Comparison of ENCODE assay signal across 8 cellular contexts in the genomic region with DNA sequence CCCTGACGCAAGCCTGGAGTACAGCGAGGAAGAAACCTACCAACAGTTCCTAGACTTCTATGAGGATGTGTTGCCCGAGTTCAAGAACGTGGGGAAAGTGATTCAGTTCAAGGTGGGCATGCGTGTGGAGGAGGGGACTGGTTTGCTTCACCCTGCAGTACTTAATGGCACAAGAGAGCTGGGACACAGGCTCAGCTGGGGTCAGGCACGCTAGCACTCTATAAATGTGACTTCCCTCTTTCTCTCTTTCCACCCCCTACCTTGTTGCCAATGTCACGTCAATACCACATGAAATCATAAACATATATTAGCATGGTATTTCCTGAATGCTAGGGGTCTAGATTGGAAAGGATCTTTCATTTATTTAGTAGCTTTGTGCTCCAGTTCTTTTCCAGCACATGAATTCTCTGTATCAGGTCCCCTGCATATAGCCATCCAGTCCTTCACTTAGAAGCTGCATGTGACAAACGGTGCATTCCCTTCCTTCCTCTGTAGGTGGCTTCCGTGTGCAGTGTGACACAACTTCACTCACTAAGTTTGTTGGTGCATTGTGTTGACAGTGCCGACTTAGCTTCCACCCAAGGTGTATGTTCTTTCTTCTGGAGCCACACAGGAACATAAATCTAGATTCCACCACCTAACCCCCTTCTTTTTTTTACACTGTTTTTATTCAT. TPM values are rescaled to one million over a fixed set of nuclear protein-coding genes. Genes with fewer than 3 reads are reported as not detected.
DNase-seq lines count a peak whose midpoint lies in the region; ATAC-seq, FAIRE-seq and TF ChIP-seq lines count a peak whose summit lies in the region.

No MANE protein-coding gene starts in this region.

- peak overlapping the region; percentile 23 for H3K27ac Mint-ChIP-seq in activated naive CD4-positive, alpha-beta T cell treated with anti-CD3 and anti-CD28 coated beads, Interleukin-2, amount 50 U/mL, for 24 hours

- H3K36me3 Mint-ChIP-seq in activated naive CD4-positive, alpha-beta T cell treated with anti-CD3 and anti-CD28 coated beads, Interleukin-2, amount 50 U/mL, for 24 hours: peaks cover 5% of the 10 kb centered on the region

- no peaks in the 10 kb centered on the region for H3K9me1 ChIP-seq in keratinocyte (ENCODE audit: control insufficient read depth, extremely low read depth, insufficient read depth, low read length)

- H3K4me2 ChIP-seq in keratinocyte (ENCODE audit: control insufficient read depth, extremely low read depth, insufficient read depth, low read depth, low read length): no peak overlapping the region

- no peak overlapping the region for H3K9ac ChIP-seq in keratinocyte (ENCODE audit: control insufficient read depth, extremely low read depth, insufficient read depth, low read length)

- H3K27me3 Mint-ChIP-seq in activated naive CD4-positive, alpha-beta T cell treated with anti-CD3 and anti-CD28 coated beads, Interleukin-2, amount 50 U/mL, for 24 hours: no peaks in the 10 kb centered on the region

- peak; percentile 26 for TF ChIP-seq CTCF in GM10248 (IDR thresholded peaks at IDR 0.05; ENCODE audit: control extremely low read depth, extremely low read depth, low read depth, missing control alignments)
- TF ChIP-seq CTCF in LNCaP clone FGC (IDR thresholded peaks at IDR 0.05; ENCODE audit: control insufficient read depth, extremely low read depth, insufficient read depth): peak; percentile 19; the same call in 1 of the 2 replicates
- peak; percentile 19 to 59 (median 31) for TF ChIP-seq CTCF in keratinocyte (optimal IDR thresholded peaks at IDR 0.05 in 1 of 3, IDR thresholded peaks at IDR 0.05 in 1 of 3, conservative IDR thresholded peaks at IDR 0.05 in 1 of 3; ENCODE audit: extremely low read depth in 1 of 3, insufficient read depth in 2 of 3, low read length in 3 of 3)

- ATAC-seq in GM21367 (IDR thresholded peaks at IDR 0.05; ENCODE audit: unreplicated experiment) (peak; percentile 64), GM18873 (IDR thresholded peaks at IDR 0.05; ENCODE audit: low FRiP score, unreplicated experiment) (no peak)

- H3K4me1 Mint-ChIP-seq in activated naive CD4-positive, alpha-beta T cell treated with anti-CD3 and anti-CD28 coated beads, Interleukin-2, amount 50 U/mL, for 24 hours: peaks cover 40% of the 10 kb centered on the region

- H3K27me3 ChIP-seq in keratinocyte (ENCODE audit: control insufficient read depth, extremely low read depth, insufficient read depth, low read length): no peaks in the 10 kb centered on the region

- no peaks in the 10 kb centered on the region for H3K9me3 ChIP-seq in keratinocyte (ENCODE audit: control insufficient read depth, low read depth, low read length)

- no peaks in the 10 kb centered on the region for H3K4me1 ChIP-seq in keratinocyte (ENCODE audit: control insufficient read depth, extremely low read depth, insufficient read depth, low read length)

- CTCF ChIA-PET in GM10248 (lab: Yijun Ruan, JAX): interaction anchor here (0.9 to 1.7 kb wide), 11 partner anchors 9 to 345 kb away, joined by 3 to 5 read pairs (median 3); a partner anchor contains a TSS

- no peaks in the 10 kb centered on the region for H4K20me1 ChIP-seq in keratinocyte (ENCODE audit: control insufficient read depth, extremely low read depth, insufficient read depth, low read length)

- FAIRE-seq in keratinocyte (lab: Jason Lieb, UNC): no peak

- H3K4me3 ChIP-seq in LNCaP clone FGC (ENCODE audit: low read depth, low read length): no peak overlapping the region
- no peak overlapping the region for H3K4me3 ChIP-seq in keratinocyte (ENCODE audit: control insufficient read depth in 2 of 3, extremely low read depth in 1 of 3, insufficient read depth in 2 of 3, low read depth in 1 of 3, low read length in 3 of 3)

- H3K27ac ChIP-seq in keratinocyte (ENCODE audit: control insufficient read depth, insufficient read depth, low read length): no peak overlapping the region

- H3K4me3 Mint-ChIP-seq in activated naive CD4-positive, alpha-beta T cell treated with anti-CD3 and anti-CD28 coated beads, Interleukin-2, amount 50 U/mL, for 24 hours: no peak overlapping the region

- no peak overlapping the region for H2AFZ ChIP-seq in keratinocyte (ENCODE audit: control insufficient read depth, low read length)

- POLR2A ChIA-PET in GM10248 (lab: Yijun Ruan, JAX): no interaction called here

- H3K79me2 ChIP-seq in keratinocyte (ENCODE audit: control insufficient read depth, insufficient read depth, low read length): no peaks in the 10 kb centered on the region

- dilution Hi-C loops in keratinocyte (cut with MboI; ENCODE audit: extremely low pct_ligation_motif_present, low sequenced_read_pairs): no loop called here

- DNase-seq in GM10248 (ENCODE audit: extremely low spot score) (peak; percentile 30), LNCaP clone FGC (ENCODE audit: low read depth) (no peak), keratinocyte (ENCODE audit: low read depth, low spot score) (no peak), KG1 (lab: John Stamatoyannopoulos, UW) (no peak), NCI-H1436 (lab: John Stamatoyannopoulos, UW) (no peak)

- peaks cover 10 to 19% of the 10 kb centered on the region in 2 experiments for H3K36me3 ChIP-seq in keratinocyte (ENCODE audit: control insufficient read depth in 2 of 2, extremely low read depth in 1 of 2, insufficient read depth in 2 of 2, low read length in 2 of 2)

- H3K9me3 Mint-ChIP-seq in activated naive CD4-positive, alpha-beta T cell treated with anti-CD3 and anti-CD28 coated beads, Interleukin-2, amount 50 U/mL, for 24 hours: no peaks in the 10 kb centered on the region

RNA-seq across cellular contexts. Expression of a gene that starts 25.6 kb away (rescaled TPM):
- 7.4 to 13.7 TPM (median 9.5 TPM) in 3 replicates for polyA plus RNA-seq in keratinocyte
- 65.8 TPM for polyA plus RNA-seq in keratinocyte (2011; ENCODE audit: low read depth)
- polyA plus RNA-seq in keratinocyte (2011; cell fraction: cytosol; rRNA removed): 9.7 and 11.0 TPM in 2 replicates
- 18.2 and 22.5 TPM in 2 replicates for polyA plus RNA-seq in keratinocyte (2011; cell fraction: nucleus; rRNA removed)
- 13.2 and 13.9 TPM in 2 replicates for polyA plus RNA-seq in keratinocyte (2012; ENCODE audit: low replicate concordance)
- polyA minus RNA-seq in keratinocyte: 2.0 to 4.0 TPM (median 3.8 TPM) in 3 replicates
- 4.2 TPM for polyA minus RNA-seq in keratinocyte (2011; cell fraction: cytosol; rRNA and poly(A)+ RNA removed)
- polyA minus RNA-seq in keratinocyte (2011; cell fraction: nucleus; rRNA and poly(A)+ RNA removed): 3.1 and 3.4 TPM in 2 replicates

RNA-seq across cellular contexts. Expression of a gene that starts 38.7 kb away (rescaled TPM):
- 6.1 to 15.0 TPM (median 7.7 TPM) in 3 replicates for polyA plus RNA-seq in keratinocyte
- polyA plus RNA-seq in keratinocyte (2011; ENCODE audit: low read depth): 19.5 TPM
- 5.7 and 11.4 TPM in 2 replicates for polyA plus RNA-seq in keratinocyte (2011; cell fraction: cytosol; rRNA removed)
- polyA plus RNA-seq in keratinocyte (2011; cell fraction: nucleus; rRNA removed): 3.2 and 5.4 TPM in 2 replicates
- polyA plus RNA-seq in keratinocyte (2012; ENCODE audit: low replicate concordance): 9.3 and 10.4 TPM in 2 replicates
- polyA minus RNA-seq in keratinocyte: 1.3 to 9.4 TPM (median 2.7 TPM) in 3 replicates
- 5.9 TPM for polyA minus RNA-seq in keratinocyte (2011; cell fraction: cytosol; rRNA and poly(A)+ RNA removed)
- 0.63 and 2.1 TPM in 2 replicates for polyA minus RNA-seq in keratinocyte (2011; cell fraction: nucleus; rRNA and poly(A)+ RNA removed)
